ENCODE assay signal across 11 cellular contexts in genomic region chr15:63291507-63291906, GRCh38. TPM values are rescaled to one million over a fixed set of nuclear protein-coding genes. Genes with fewer than 3 reads are reported as not detected.
DNase-seq lines count a peak whose midpoint lies in the region; ATAC-seq and TF ChIP-seq lines count a peak whose summit lies in the region.
"Had no signal": no experiment of that assay in that cellular context is flagged by ENCODE, and none has a peak within 500 bp of the region (broad histone marks: within the 10 kb centered on the region; RNA-seq: fewer than 3 reads in every experiment).

No MANE protein-coding gene starts in this region.

- H3K27me3 ChIP-seq in adipocyte (replicated peaks; ENCODE audit: control insufficient read depth, insufficient read depth, low read length) = no peaks in the 10 kb centered on the region
- H3K27me3 ChIP-seq in foreskin keratinocyte = no peaks in the 10 kb centered on the region
- H3K27me3 ChIP-seq in skeletal muscle tissue (ENCODE audit: control insufficient read depth in 3 of 3, insufficient read depth in 3 of 3, low read length in 3 of 3) = no peaks in the 10 kb centered on the region

- H3K36me3 ChIP-seq in adipocyte (ENCODE audit: control insufficient read depth, insufficient read depth, low read length, severe bottlenecking) = peaks cover 14% of the 10 kb centered on the region
- peaks cover 0 to 12% (median 5%) of the 10 kb centered on the region in 3 donors for H3K36me3 ChIP-seq in skeletal muscle tissue (ENCODE audit: control insufficient read depth in 3 of 3, insufficient read depth in 3 of 3, low read length in 3 of 3)

- CTCF ChIA-PET in activated CD8-positive, alpha-beta memory T cell treated with anti-CD3 and anti-CD28 coated beads, Interleukin-2, amount 10 ng/mL, durations not matched to agents 7 days and 5 days (lab: Charles Lee) = interaction anchor here (0.7 to 2.1 kb wide), 7 partner anchors 9 to 177 kb away, joined by 3 to 11 read pairs (median 4); no protein-coding TSS in a partner anchor

- no peak overlapping the region for H3K4me3 Mint-ChIP-seq in activated CD8-positive, alpha-beta memory T cell treated with anti-CD3 and anti-CD28 coated beads, Interleukin-2, amount 10 ng/mL, durations not matched to agents 7 days and 5 days
- H3K4me3 Mint-ChIP-seq in stimulated activated memory B cell treated with anti-CD40 and anti-IgM and Interleukin-4, amounts not matched to agents 10 μg/mL and 1 μg/mL and 100 μg/mL, for 72 hours = no peak overlapping the region
- H3K4me3 Mint-ChIP-seq: activated CD8-positive, alpha-beta T cell treated with anti-CD3 and anti-CD28 coated beads for 36 hours; activated naive CD8-positive, alpha-beta T cell treated with anti-CD3 and anti-CD28 coated beads for 36 hours had no signal

- peak overlapping the region; percentile 69 for H3K9ac ChIP-seq in adipocyte (ENCODE audit: low read length)
- H3K9ac ChIP-seq in skeletal muscle tissue (ENCODE audit: low read depth in 1 of 3, low read length in 3 of 3) = no peak overlapping the region

- no peak overlapping the region for H3K27ac Mint-ChIP-seq in activated CD8-positive, alpha-beta memory T cell treated with anti-CD3 and anti-CD28 coated beads, Interleukin-2, amount 10 ng/mL, durations not matched to agents 7 days and 5 days
- no peak overlapping the region for H3K27ac Mint-ChIP-seq in stimulated activated memory B cell treated with anti-CD40 and anti-IgM and Interleukin-4, amounts not matched to agents 10 μg/mL and 1 μg/mL and 100 μg/mL, for 72 hours
- H3K27ac Mint-ChIP-seq: activated CD8-positive, alpha-beta T cell treated with anti-CD3 and anti-CD28 coated beads for 36 hours; activated naive CD8-positive, alpha-beta T cell treated with anti-CD3 and anti-CD28 coated beads for 36 hours had no signal

- H3K9me3 Mint-ChIP-seq in activated CD8-positive, alpha-beta memory T cell treated with anti-CD3 and anti-CD28 coated beads, Interleukin-2, amount 10 ng/mL, durations not matched to agents 7 days and 5 days (ENCODE audit: low read depth) = no peaks in the 10 kb centered on the region
- no peaks in the 10 kb centered on the region for H3K9me3 Mint-ChIP-seq in stimulated activated memory B cell treated with anti-CD40 and anti-IgM and Interleukin-4, amounts not matched to agents 10 μg/mL and 1 μg/mL and 100 μg/mL, for 72 hours
- H3K9me3 Mint-ChIP-seq: activated CD8-positive, alpha-beta T cell treated with anti-CD3 and anti-CD28 coated beads for 36 hours; activated naive CD8-positive, alpha-beta T cell treated with anti-CD3 and anti-CD28 coated beads for 36 hours had no signal

- TF ChIP-seq CTCF in foreskin keratinocyte (conservative IDR thresholded peaks at IDR 0.05) = no peak

- H3K9me3 ChIP-seq in adipocyte (ENCODE audit: control insufficient read depth, low read length) (no peaks in the 10 kb centered on the region), skeletal muscle tissue (ENCODE audit: control insufficient read depth in 3 of 3, low read length in 3 of 3) (no peaks in the 10 kb centered on the region)

- no peak for ATAC-seq in foreskin keratinocyte
- no peak for ATAC-seq in activated CD8-positive, alpha-beta memory T cell treated with anti-CD3 and anti-CD28 coated beads, Interleukin-2, amount 10 ng/mL, durations not matched to agents 7 days and 5 days
- ATAC-seq in stimulated activated memory B cell treated with anti-CD40 and anti-IgM and Interleukin-4, amounts not matched to agents 10 μg/mL and 1 μg/mL and 100 μg/mL, for 72 hours = no peak
- ATAC-seq: activated CD8-positive, alpha-beta T cell treated with anti-CD3 and anti-CD28 coated beads for 36 hours had no signal

- H3K27me3 Mint-ChIP-seq in activated CD8-positive, alpha-beta memory T cell treated with anti-CD3 and anti-CD28 coated beads, Interleukin-2, amount 10 ng/mL, durations not matched to agents 7 days and 5 days = no peaks in the 10 kb centered on the region
- H3K27me3 Mint-ChIP-seq in stimulated activated memory B cell treated with anti-CD40 and anti-IgM and Interleukin-4, amounts not matched to agents 10 μg/mL and 1 μg/mL and 100 μg/mL, for 72 hours = no peaks in the 10 kb centered on the region
- H3K27me3 Mint-ChIP-seq: activated CD8-positive, alpha-beta T cell treated with anti-CD3 and anti-CD28 coated beads for 36 hours; activated naive CD8-positive, alpha-beta T cell treated with anti-CD3 and anti-CD28 coated beads for 36 hours had no signal

- H3K27ac ChIP-seq in foreskin keratinocyte (no peak overlapping the region), skeletal muscle tissue (ENCODE audit: low read depth, low read length) (peak overlapping the region; percentile 57)

- peaks cover 4% of the 10 kb centered on the region for H3K36me3 Mint-ChIP-seq in activated CD8-positive, alpha-beta memory T cell treated with anti-CD3 and anti-CD28 coated beads, Interleukin-2, amount 10 ng/mL, durations not matched to agents 7 days and 5 days
- peaks cover 25% of the 10 kb centered on the region for H3K36me3 Mint-ChIP-seq in stimulated activated memory B cell treated with anti-CD40 and anti-IgM and Interleukin-4, amounts not matched to agents 10 μg/mL and 1 μg/mL and 100 μg/mL, for 72 hours

- peaks cover 9% of the 10 kb centered on the region for H3K4me1 Mint-ChIP-seq in activated CD8-positive, alpha-beta memory T cell treated with anti-CD3 and anti-CD28 coated beads, Interleukin-2, amount 10 ng/mL, durations not matched to agents 7 days and 5 days
- peaks cover 7% of the 10 kb centered on the region for H3K4me1 Mint-ChIP-seq in stimulated activated memory B cell treated with anti-CD40 and anti-IgM and Interleukin-4, amounts not matched to agents 10 μg/mL and 1 μg/mL and 100 μg/mL, for 72 hours

- DNase-seq in GM04503 (ENCODE audit: low read depth) (peak; percentile 87), adipocyte (ENCODE audit: low read depth) (peak; percentile 66), foreskin keratinocyte (peak; percentile 18 to 41), NCI-H446 treated with DMSO at 0.1 percent for 48 hours (lab: John Stamatoyannopoulos, UW) (no peak)
- no peak for DNase-seq in activated CD8-positive, alpha-beta memory T cell treated with anti-CD3 and anti-CD28 coated beads, Interleukin-2, amount 10 ng/mL, durations not matched to agents 7 days and 5 days
- no peak for DNase-seq in NK-92 treated with Interleukin-12 subunit alpha and Interleukin-12 subunit beta, amount 100 ng/mL, for 24 hours (lab: John Stamatoyannopoulos, UW)
- DNase-seq: activated CD8-positive, alpha-beta T cell treated with anti-CD3 and anti-CD28 coated beads for 36 hours; activated naive CD8-positive, alpha-beta T cell treated with anti-CD3 and anti-CD28 coated beads for 36 hours; stimulated activated CD4-positive, alpha-beta T cell treated with anti-CD3 and anti-CD28 coated beads, Interleukin-4, amount 100 ng/mL, for 24 hours had no signal

- peaks cover 54% of the 10 kb centered on the region for H3K4me1 ChIP-seq in adipocyte (ENCODE audit: control insufficient read depth, insufficient read depth, low read length)
- peaks cover 6% of the 10 kb centered on the region for H3K4me1 ChIP-seq in foreskin keratinocyte
- H3K4me1 ChIP-seq in skeletal muscle tissue (ENCODE audit: control insufficient read depth in 3 of 3, insufficient read depth in 3 of 3, low read length in 3 of 3) = no peaks in the 10 kb centered on the region

- H3K4me3 ChIP-seq in adipocyte (ENCODE audit: low read length) (peak overlapping the region; percentile 59), skeletal muscle tissue (ENCODE audit: low read length in 3 of 3) (no peak overlapping the region)

RNA-seq across cellular contexts. Expression of gene APH1B, which starts 14.1 kb away (rescaled TPM):
- total RNA-seq in foreskin keratinocyte (5.3 and 5.7 TPM in 2 replicates), skeletal muscle tissue (15.1 TPM)
- 6.6 and 7.7 TPM in 2 replicates for polyA plus RNA-seq in foreskin keratinocyte
- 10 to 100 TPM; 12.3 to 13.0 TPM for total RNA-seq in activated CD8-positive, alpha-beta memory T cell treated with anti-CD3 and anti-CD28 coated beads, Interleukin-2, amount 10 ng/mL, durations not matched to agents 7 days and 5 days

Comparison
In these comparisons a context has a peak if more than half of its experiments do, and no peak if none do; other contexts are left out.
1. DNase-seq: peak in GM04503 (single experiment), adipocyte (single experiment) and foreskin keratinocyte (2 of 2); none in activated CD8-positive, alpha-beta memory T cell treated with anti-CD3 and anti-CD28 coated beads, Interleukin-2, amount 10 ng/mL, durations not matched to agents 7 days and 5 days (single experiment), NK-92 treated with Interleukin-12 subunit alpha and Interleukin-12 subunit beta, amount 100 ng/mL, for 24 hours (single experiment) and NCI-H446 treated with DMSO at 0.1 percent for 48 hours (single experiment).